ENCODE assay signal across 8 cellular contexts in genomic region chr10:50552771-50553535, GRCh38.
A peak's percentile ranks its signal among the peaks of the same experiment; 100 is the strongest.
DNase-seq lines count a peak whose midpoint lies in the region; ATAC-seq and TF ChIP-seq lines count a peak whose summit lies in the region.

No MANE protein-coding gene starts in this region.

- POLR2A ChIA-PET in CD4-positive, alpha-beta T cell (lab: Charles Lee), result interaction anchor here (0.6 to 1.4 kb wide), 3 partner anchors 9 to 242 kb away, joined by 3 to 5 read pairs (median 3); no protein-coding TSS in a partner anchor

- no peak overlapping the region for H3K4me3 ChIP-seq in NB4 (ENCODE audit: low read depth, low read length)

- no peaks in the 10 kb centered on the region for H3K9me3 ChIP-seq in CD4-positive, alpha-beta T cell (ENCODE audit: control insufficient read depth, low read length)

- no peak overlapping the region for H3K27ac Mint-ChIP-seq in CD4-positive, alpha-beta T cell

- CTCF ChIA-PET in CD4-positive, alpha-beta T cell (lab: Charles Lee), result interaction anchor here (0.8 to 1.6 kb wide), 5 partner anchors 8 to 101 kb away, joined by 3 to 7 read pairs (median 4); no protein-coding TSS in a partner anchor

- no peak overlapping the region for H3K27ac ChIP-seq in CD4-positive, alpha-beta T cell (ENCODE audit: low read depth, low read length)

- no peak overlapping the region for H3K4me3 Mint-ChIP-seq in CD4-positive, alpha-beta T cell

- DNase-seq in CD4-positive, alpha-beta T cell, result peak in 2 of 10 experiments; percentile 6 to 7
- peak; percentile 28 for DNase-seq in NB4 (ENCODE audit: low read depth)
- DNase-seq in dermis blood vessel endothelial cell, result peak; percentile 69
- DNase-seq in sciatic nerve (ENCODE audit: low spot score), result no peak
- no peak for DNase-seq in NCI-H187 (lab: John Stamatoyannopoulos, UW)
- no peak for DNase-seq in HK-2 (ENCODE audit: unreplicated experiment)

- intact Hi-C loops in CD4-positive, alpha-beta T cell (cut with DNase I, micrococcal nuclease), result loop anchor here in 1 of 2 experiments (2.0 kb wide), 1 partner anchor 100 kb away; no protein-coding TSS in a partner anchor
- intact Hi-C loops in sciatic nerve (cut with DNase I), result no loop called here

- TF ChIP-seq POLR2A in NB4 (IDR thresholded peaks at IDR 0.05; ENCODE audit: extremely low read depth, insufficient read length), result no peak

- no peaks in the 10 kb centered on the region for H3K9me3 Mint-ChIP-seq in CD4-positive, alpha-beta T cell

- no peaks in the 10 kb centered on the region for H3K27me3 Mint-ChIP-seq in CD4-positive, alpha-beta T cell

- peaks cover 13% of the 10 kb centered on the region for H3K36me3 Mint-ChIP-seq in CD4-positive, alpha-beta T cell (ENCODE audit: low read depth)

- H3K27me3 ChIP-seq in CD4-positive, alpha-beta T cell (ENCODE audit: control insufficient read depth, insufficient read depth, low read length), result no peaks in the 10 kb centered on the region

- ATAC-seq in CD4-positive, alpha-beta T cell (ENCODE audit: poor library complexity), result peak; percentile 68
- ATAC-seq in GM19023 (IDR thresholded peaks at IDR 0.05; ENCODE audit: unreplicated experiment) (peak; percentile 55), sciatic nerve (peak; percentile 53), GM21423 (IDR thresholded peaks at IDR 0.05; ENCODE audit: unreplicated experiment) (no peak)

- TF ChIP-seq CTCF in CD4-positive, alpha-beta T cell (IDR thresholded peaks at IDR 0.05), result peak; percentile 22
- peak; percentile 8 for TF ChIP-seq CTCF in NB4 (IDR thresholded peaks at IDR 0.05; ENCODE audit: low read depth, low read length)

- peaks cover 77% of the 10 kb centered on the region for H3K4me1 Mint-ChIP-seq in CD4-positive, alpha-beta T cell (ENCODE audit: low read depth)

Comparison
In these comparisons a context has a peak if more than half of its experiments do, and no peak if none do; other contexts are left out.
1. DNase-seq: peak in NB4 (single experiment) and dermis blood vessel endothelial cell (single experiment); none in sciatic nerve (single experiment), NCI-H187 (0 of 2) and HK-2 (single experiment).